1 cellular context compared by ENCODE assay signal in the genomic region with DNA sequence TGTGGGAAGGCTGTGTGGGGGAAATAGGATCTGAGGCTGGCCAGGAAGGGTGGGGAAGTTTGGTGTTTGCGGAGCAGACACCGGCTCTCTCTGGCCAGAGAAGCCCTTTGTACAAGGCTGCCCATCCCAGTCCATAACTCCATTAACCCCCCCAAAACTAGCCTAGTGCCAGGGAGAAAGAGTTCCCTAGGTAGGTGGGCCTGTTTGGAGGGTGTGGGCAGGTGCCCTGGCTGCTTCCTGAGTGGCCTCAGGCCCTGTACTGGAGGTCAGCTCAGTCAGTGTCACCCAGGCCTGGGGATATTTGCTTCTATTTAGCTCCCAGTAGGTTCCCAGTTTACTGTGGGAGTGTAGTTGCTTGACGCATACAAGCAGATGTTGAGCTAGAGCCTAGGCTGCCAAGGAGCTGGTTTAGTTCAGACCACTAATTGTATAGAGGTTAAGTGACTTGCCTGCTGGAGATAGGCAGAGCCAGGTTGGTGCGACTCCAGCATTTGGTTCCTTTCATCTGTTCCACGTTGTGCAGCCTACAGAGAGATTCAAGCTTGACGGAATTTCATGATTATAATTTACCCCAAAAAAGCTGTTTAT.
TF ChIP-seq lines count a peak whose summit lies in the region.

No MANE protein-coding gene starts in this region.

TF ChIP-seq in HepG2, 621 proteins besides CTCF, POLR2A, EP300 and RAD21 (continued from another document and continues in another):
- TF ChIP-seq, protein P1, sequence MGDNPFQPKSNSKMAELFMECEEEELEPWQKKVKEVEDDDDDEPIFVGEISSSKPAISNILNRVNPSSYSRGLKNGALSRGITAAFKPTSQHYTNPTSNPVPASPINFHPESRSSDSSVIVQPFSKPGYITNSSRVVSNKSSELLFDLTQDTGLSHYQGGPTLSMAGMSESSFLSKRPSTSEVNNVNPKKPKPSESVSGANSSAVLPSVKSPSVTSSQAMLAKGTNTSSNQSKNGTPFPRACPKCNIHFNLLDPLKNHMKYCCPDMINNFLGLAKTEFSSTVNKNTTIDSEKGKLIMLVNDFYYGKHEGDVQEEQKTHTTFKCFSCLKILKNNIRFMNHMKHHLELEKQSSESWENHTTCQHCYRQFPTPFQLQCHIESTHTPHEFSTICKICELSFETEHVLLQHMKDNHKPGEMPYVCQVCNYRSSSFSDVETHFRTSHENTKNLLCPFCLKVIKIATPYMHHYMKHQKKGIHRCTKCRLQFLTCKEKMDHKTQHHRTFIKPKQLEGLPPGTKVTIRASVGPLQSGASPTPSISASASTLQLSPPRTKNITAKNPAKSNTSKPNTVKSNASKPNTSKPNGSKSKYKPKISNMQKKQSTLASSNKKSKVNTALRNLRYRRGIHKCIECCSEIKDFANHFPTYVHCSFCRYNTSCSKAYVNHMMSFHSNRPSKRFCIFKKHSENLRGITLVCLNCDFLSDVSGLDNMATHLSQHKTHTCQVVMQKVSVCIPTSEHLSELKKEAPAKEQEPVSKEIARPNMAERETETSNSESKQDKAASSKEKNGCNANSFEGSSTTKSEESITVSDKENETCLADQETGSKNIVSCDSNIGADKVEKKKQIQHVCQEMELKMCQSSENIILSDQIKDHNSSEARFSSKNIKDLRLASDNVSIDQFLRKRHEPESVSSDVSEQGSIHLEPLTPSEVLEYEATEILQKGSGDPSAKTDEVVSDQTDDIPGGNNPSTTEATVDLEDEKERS (CRISPR knock-in tag; IDR thresholded peaks at IDR 0.05): no peak
- TF ChIP-seq ZNF839 (CRISPR knock-in tag; IDR thresholded peaks at IDR 0.05; ENCODE audit: borderline replicate concordance) (no peak), SRSF1 (optimal IDR thresholded peaks at IDR 0.05; ENCODE audit: low read depth, low read length) (no peak), ZNF460 (CRISPR knock-in tag; IDR thresholded peaks at IDR 0.05; ENCODE audit: borderline replicate concordance) (no peak), ZNF598 (CRISPR knock-in tag; IDR thresholded peaks at IDR 0.05; ENCODE audit: borderline replicate concordance) (no peak), ZBTB38 (CRISPR knock-in tag; IDR thresholded peaks at IDR 0.05) (peak; percentile 39), SETDB1 (CRISPR knock-in tag; IDR thresholded peaks at IDR 0.05; ENCODE audit: borderline replicate concordance) (no peak), ZNF552 (CRISPR knock-in tag; IDR thresholded peaks at IDR 0.05; ENCODE audit: borderline replicate concordance) (no peak), ZFX (CRISPR knock-in tag; IDR thresholded peaks at IDR 0.05; ENCODE audit: low read depth) (peak; percentile 34; the same call in 1 of the 2 replicates), TBX2 (CRISPR knock-in tag; IDR thresholded peaks at IDR 0.05; ENCODE audit: borderline replicate concordance) (peak; percentile 53; the same call in 1 of the 2 replicates), GLI4 (CRISPR knock-in tag; IDR thresholded peaks at IDR 0.05; ENCODE audit: borderline replicate concordance) (no peak), NR2F6 (IDR thresholded peaks at IDR 0.05) (no peak), NR2F6 (CRISPR knock-in tag; IDR thresholded peaks at IDR 0.05) (no peak), PRMT3 (CRISPR knock-in tag; IDR thresholded peaks at IDR 0.05; ENCODE audit: borderline replicate concordance, low read depth) (no peak), MTA1 (CRISPR knock-in tag; IDR thresholded peaks at IDR 0.05; ENCODE audit: borderline replicate concordance) (0 out of 2 replicates have a peak, but pooled peaks have one; percentile 31), ZNF781 (CRISPR knock-in tag; IDR thresholded peaks at IDR 0.05; ENCODE audit: borderline replicate concordance, not compliant biosample characterization) (no peak), ZNF577 (CRISPR knock-in tag; IDR thresholded peaks at IDR 0.05; ENCODE audit: borderline replicate concordance, low read depth) (no peak)
- TF ChIP-seq, protein P2, sequence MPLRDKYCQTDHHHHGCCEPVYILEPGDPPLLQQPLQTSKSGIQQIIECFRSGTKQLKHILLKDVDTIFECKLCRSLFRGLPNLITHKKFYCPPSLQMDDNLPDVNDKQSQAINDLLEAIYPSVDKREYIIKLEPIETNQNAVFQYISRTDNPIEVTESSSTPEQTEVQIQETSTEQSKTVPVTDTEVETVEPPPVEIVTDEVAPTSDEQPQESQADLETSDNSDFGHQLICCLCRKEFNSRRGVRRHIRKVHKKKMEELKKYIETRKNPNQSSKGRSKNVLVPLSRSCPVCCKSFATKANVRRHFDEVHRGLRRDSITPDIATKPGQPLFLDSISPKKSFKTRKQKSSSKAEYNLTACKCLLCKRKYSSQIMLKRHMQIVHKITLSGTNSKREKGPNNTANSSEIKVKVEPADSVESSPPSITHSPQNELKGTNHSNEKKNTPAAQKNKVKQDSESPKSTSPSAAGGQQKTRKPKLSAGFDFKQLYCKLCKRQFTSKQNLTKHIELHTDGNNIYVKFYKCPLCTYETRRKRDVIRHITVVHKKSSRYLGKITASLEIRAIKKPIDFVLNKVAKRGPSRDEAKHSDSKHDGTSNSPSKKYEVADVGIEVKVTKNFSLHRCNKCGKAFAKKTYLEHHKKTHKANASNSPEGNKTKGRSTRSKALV (CRISPR knock-in tag; IDR thresholded peaks at IDR 0.05): no peak
- TF ChIP-seq, protein P3, sequence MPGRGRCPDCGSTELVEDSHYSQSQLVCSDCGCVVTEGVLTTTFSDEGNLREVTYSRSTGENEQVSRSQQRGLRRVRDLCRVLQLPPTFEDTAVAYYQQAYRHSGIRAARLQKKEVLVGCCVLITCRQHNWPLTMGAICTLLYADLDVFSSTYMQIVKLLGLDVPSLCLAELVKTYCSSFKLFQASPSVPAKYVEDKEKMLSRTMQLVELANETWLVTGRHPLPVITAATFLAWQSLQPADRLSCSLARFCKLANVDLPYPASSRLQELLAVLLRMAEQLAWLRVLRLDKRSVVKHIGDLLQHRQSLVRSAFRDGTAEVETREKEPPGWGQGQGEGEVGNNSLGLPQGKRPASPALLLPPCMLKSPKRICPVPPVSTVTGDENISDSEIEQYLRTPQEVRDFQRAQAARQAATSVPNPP (CRISPR knock-in tag; IDR thresholded peaks at IDR 0.05): no peak
- TF ChIP-seq, protein P4, sequence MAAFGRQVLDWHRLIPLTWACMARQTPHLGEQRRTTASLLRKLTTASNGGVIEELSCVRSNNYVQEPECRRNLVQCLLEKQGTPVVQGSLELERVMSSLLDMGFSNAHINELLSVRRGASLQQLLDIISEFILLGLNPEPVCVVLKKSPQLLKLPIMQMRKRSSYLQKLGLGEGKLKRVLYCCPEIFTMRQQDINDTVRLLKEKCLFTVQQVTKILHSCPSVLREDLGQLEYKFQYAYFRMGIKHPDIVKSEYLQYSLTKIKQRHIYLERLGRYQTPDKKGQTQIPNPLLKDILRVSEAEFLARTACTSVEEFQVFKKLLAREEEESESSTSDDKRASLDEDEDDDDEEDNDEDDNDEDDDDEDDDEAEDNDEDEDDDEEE (CRISPR knock-in tag; IDR thresholded peaks at IDR 0.05): no peak
- TF ChIP-seq, protein P5, sequence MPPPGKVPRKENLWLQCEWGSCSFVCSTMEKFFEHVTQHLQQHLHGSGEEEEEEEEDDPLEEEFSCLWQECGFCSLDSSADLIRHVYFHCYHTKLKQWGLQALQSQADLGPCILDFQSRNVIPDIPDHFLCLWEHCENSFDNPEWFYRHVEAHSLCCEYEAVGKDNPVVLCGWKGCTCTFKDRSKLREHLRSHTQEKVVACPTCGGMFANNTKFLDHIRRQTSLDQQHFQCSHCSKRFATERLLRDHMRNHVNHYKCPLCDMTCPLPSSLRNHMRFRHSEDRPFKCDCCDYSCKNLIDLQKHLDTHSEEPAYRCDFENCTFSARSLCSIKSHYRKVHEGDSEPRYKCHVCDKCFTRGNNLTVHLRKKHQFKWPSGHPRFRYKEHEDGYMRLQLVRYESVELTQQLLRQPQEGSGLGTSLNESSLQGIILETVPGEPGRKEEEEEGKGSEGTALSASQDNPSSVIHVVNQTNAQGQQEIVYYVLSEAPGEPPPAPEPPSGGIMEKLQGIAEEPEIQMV (CRISPR knock-in tag; IDR thresholded peaks at IDR 0.05; ENCODE audit: low read depth): 0 out of 2 replicates have a peak, but pooled peaks have one; percentile 39
- TF ChIP-seq, protein P6, sequence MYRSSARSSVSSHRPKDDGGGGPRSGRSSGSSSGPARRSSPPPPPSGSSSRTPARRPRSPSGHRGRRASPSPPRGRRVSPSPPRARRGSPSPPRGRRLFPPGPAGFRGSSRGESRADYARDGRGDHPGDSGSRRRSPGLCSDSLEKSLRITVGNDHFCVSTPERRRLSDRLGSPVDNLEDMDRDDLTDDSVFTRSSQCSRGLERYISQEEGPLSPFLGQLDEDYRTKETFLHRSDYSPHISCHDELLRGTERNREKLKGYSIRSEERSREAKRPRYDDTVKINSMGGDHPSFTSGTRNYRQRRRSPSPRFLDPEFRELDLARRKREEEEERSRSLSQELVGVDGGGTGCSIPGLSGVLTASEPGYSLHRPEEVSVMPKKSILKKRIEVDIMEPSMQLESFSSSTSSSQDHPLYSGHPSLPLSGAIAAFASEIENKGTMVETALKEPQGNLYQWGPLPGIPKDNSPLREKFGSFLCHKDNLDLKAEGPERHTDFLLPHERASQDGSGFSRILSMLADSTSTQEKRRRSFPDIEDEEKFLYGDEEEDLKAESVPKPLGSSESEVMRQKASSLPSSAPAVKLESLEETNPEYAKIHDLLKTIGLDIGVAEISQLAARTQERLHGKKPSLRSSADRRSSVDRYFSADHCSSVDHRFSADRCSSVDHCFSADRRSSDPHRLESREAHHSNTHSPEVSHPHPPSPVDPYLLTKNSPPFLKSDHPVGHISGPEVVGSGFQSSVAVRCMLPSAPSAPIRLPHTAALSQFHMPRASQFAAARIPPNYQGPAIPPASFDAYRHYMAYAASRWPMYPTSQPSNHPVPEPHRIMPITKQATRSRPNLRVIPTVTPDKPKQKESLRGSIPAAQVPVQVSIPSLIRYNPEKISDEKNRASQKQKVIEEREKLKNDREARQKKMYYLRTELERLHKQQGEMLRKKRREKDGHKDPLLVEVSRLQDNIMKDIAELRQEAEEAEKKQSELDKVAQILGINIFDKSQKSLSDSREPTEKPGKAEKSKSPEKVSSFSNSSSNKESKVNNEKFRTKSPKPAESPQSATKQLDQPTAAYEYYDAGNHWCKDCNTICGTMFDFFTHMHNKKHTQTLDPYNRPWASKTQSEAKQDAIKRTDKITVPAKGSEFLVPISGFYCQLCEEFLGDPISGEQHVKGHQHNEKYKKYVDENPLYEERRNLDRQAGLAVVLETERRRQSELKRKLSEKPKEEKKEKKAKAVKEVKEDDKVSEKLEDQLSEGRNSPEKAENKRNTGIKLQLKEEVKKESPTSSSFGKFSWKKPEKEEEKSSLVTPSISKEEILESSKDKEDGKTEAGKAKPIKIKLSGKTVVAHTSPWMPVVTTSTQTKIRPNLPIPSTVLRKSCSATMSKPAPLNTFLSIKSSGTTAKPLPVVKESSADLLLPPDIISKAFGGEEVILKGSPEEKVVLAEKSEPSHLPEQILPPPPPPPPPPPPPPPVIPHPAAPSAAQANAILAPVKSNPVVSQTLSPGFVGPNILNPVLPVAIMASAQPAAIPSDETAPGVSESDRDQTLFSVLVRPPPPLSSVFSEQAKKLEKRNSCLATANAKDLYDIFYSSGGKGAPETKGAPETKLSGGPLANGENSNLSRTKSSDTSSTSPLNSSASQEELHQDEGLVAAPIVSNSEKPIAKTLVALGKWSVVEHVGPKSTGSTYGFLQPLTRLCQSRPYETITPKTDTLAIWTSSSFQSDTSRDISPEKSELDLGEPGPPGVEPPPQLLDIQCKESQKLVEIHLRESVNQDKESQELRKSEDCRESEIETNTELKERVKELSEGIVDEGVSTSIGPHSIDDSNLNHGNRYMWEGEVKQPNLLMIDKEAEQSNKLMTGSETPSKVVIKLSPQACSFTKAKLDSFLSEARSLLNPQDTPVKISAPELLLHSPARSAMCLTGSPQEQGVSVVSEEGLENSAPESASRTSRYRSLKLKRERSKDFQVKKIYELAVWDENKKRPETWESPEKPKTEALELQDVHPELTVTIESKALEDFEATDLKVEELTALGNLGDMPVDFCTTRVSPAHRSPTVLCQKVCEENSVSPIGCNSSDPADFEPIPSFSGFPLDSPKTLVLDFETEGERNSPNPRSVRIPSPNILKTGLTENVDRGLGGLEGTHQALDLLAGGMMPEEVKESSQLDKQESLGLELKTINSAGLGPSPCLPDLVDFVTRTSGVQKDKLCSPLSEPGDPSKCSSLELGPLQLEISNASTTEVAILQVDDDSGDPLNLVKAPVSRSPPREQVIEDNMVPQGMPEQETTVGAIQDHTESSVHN (CRISPR knock-in tag; IDR thresholded peaks at IDR 0.05): 0 out of 2 replicates have a peak, but pooled peaks have one; percentile 65
- TF ChIP-seq, protein P7, sequence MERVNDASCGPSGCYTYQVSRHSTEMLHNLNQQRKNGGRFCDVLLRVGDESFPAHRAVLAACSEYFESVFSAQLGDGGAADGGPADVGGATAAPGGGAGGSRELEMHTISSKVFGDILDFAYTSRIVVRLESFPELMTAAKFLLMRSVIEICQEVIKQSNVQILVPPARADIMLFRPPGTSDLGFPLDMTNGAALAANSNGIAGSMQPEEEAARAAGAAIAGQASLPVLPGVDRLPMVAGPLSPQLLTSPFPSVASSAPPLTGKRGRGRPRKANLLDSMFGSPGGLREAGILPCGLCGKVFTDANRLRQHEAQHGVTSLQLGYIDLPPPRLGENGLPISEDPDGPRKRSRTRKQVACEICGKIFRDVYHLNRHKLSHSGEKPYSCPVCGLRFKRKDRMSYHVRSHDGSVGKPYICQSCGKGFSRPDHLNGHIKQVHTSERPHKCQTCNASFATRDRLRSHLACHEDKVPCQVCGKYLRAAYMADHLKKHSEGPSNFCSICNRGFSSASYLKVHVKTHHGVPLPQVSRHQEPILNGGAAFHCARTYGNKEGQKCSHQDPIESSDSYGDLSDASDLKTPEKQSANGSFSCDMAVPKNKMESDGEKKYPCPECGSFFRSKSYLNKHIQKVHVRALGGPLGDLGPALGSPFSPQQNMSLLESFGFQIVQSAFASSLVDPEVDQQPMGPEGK (CRISPR knock-in tag; IDR thresholded peaks at IDR 0.05): peak; percentile 43; the same call in 1 of the 2 replicates
